ENCODE assay signal across 7 cellular contexts in the genomic region with DNA sequence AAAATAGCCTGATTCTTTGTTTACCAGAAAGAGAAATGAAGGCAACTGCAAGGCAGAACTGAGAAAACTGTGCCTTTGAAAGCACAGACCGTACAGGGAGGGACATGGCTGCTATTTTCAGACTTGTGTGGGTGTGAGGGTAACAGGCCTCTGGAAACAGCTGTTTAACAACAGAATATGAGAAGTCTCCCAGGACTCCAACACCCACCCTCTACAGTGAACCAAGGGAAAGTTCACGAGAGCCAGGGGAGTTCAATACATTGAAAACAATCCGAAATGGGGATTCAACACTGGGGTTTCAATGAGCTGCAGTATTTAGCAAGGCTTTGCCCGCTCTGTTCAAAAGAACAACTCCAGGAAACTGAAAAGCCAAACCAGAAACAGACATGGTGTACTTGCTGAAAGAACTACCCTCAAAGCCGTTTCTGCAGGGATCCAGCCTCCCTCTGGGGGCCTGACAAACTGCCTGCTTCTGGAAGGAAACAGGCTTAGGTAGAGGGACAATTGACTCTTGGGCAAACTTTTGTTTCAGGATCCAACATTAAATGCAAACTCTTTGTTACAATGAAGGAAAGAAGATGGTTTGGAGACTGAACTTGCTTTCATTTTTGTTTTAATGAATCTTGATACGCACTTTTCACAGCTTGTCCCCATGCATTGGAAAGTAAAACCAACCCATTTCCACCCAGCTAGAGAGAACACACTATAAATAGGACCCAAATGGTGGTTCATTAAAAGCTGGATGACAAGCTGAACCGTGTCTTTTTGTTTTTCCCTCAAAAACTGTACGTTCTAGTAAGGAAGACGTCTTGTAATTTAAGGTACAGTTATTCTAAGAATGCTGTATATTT.
DNase-seq lines count a peak whose midpoint lies in the region; ATAC-seq and FAIRE-seq lines count a peak whose summit lies in the region.

No MANE protein-coding gene starts in this region.

- no peak overlapping the region for H2AK5ac ChIP-seq in mesenchymal stem cell (ENCODE audit: low read length, severe bottlenecking)

- peaks cover 1% of the 10 kb centered on the region for H3K36me3 Mint-ChIP-seq in activated naive CD4-positive, alpha-beta T cell treated with anti-CD3 and anti-CD28 coated beads, Interleukin-2, amount 50 U/mL, for 24 hours

- H3K18ac ChIP-seq in mesenchymal stem cell (ENCODE audit: low read depth in 1 of 2, low read length in 2 of 2) = peak overlapping the region in 1 of 2 experiments; percentile 12

- no peak overlapping the region for H4K91ac ChIP-seq in mesenchymal stem cell (ENCODE audit: low read length)

- H3K9ac ChIP-seq in mesenchymal stem cell (ENCODE audit: low read length) = peak overlapping the region; percentile 82

- peak overlapping the region in 1 of 2 experiments; percentile 18 for H3K4me3 ChIP-seq in mesenchymal stem cell (ENCODE audit: insufficient read depth in 1 of 2, low read depth in 1 of 2, low read length in 2 of 2)

- H3K9me3 ChIP-seq in mesenchymal stem cell (ENCODE audit: control insufficient read depth, low read length) = no peaks in the 10 kb centered on the region

- peaks cover 3% of the 10 kb centered on the region for H3K4me1 ChIP-seq in mesenchymal stem cell (ENCODE audit: control insufficient read depth, insufficient read depth, low read depth, low read length)

- peaks cover 31% of the 10 kb centered on the region for H3K4me1 Mint-ChIP-seq in activated naive CD4-positive, alpha-beta T cell treated with anti-CD3 and anti-CD28 coated beads, Interleukin-2, amount 50 U/mL, for 24 hours

- no peak overlapping the region for H3K27ac ChIP-seq in mesenchymal stem cell (ENCODE audit: low read length, poor library complexity, severe bottlenecking)

- peak overlapping the region; percentile 39 to 42 for H2BK12ac ChIP-seq in mesenchymal stem cell (ENCODE audit: low read length in 2 of 2)

- H4K8ac ChIP-seq in mesenchymal stem cell (ENCODE audit: low read length) = peak overlapping the region; percentile 23

- H3K4me2 ChIP-seq in mesenchymal stem cell (ENCODE audit: low read length, poor library complexity, severe bottlenecking) = no peak overlapping the region

- no peaks in the 10 kb centered on the region for H3K36me3 ChIP-seq in mesenchymal stem cell (ENCODE audit: control insufficient read depth in 1 of 2, insufficient read depth in 2 of 2, low read depth in 1 of 2, low read length in 2 of 2)

- no peaks in the 10 kb centered on the region for H3K27me3 Mint-ChIP-seq in activated naive CD4-positive, alpha-beta T cell treated with anti-CD3 and anti-CD28 coated beads, Interleukin-2, amount 50 U/mL, for 24 hours

- DNase-seq in GM19239 (ENCODE audit: insufficient read length, low spot score) = peak; percentile 14
- DNase-seq in mesenchymal stem cell = no peak
- DNase-seq in DMS153 treated with DMSO at 0.1 percent for 48 hours (lab: John Stamatoyannopoulos, UW; ENCODE audit: unreplicated experiment) = no peak
- no peak for DNase-seq in OCI-M1 (lab: John Stamatoyannopoulos, UW)
- no peak for DNase-seq in foreskin melanocyte

- 68% methylated on average over 4 of the region's 9 CpGs for WGBS in mesenchymal stem cell

- FAIRE-seq in GM19239 (lab: Jason Lieb, UNC) = peak; percentile 97

- no peaks in the 10 kb centered on the region for H3K79me1 ChIP-seq in mesenchymal stem cell (replicated peaks; ENCODE audit: low read length, poor library complexity, severe bottlenecking)

- H3K4me3 Mint-ChIP-seq in activated naive CD4-positive, alpha-beta T cell treated with anti-CD3 and anti-CD28 coated beads, Interleukin-2, amount 50 U/mL, for 24 hours = peak overlapping the region; percentile 86

- peaks cover 0 to 12% of the 10 kb centered on the region in 2 experiments for H3K27me3 ChIP-seq in mesenchymal stem cell (ENCODE audit: control insufficient read depth in 1 of 2, insufficient read depth in 1 of 2, low read length in 2 of 2)

- H3K9me3 Mint-ChIP-seq in activated naive CD4-positive, alpha-beta T cell treated with anti-CD3 and anti-CD28 coated beads, Interleukin-2, amount 50 U/mL, for 24 hours = no peaks in the 10 kb centered on the region

- no peak overlapping the region for H3K14ac ChIP-seq in mesenchymal stem cell (ENCODE audit: low read length in 2 of 2)

- no peak overlapping the region for H3K23ac ChIP-seq in mesenchymal stem cell (ENCODE audit: low read length in 2 of 2)

- peak overlapping the region; percentile 97 for H3K27ac Mint-ChIP-seq in activated naive CD4-positive, alpha-beta T cell treated with anti-CD3 and anti-CD28 coated beads, Interleukin-2, amount 50 U/mL, for 24 hours

- H2BK15ac ChIP-seq in mesenchymal stem cell (ENCODE audit: low read depth, poor library complexity, severe bottlenecking) = no peak overlapping the region

- H2BK120ac ChIP-seq in mesenchymal stem cell (ENCODE audit: low read depth, low read length) = peak overlapping the region; percentile 61

- H3K4ac ChIP-seq in mesenchymal stem cell (ENCODE audit: low read depth in 1 of 2, low read length in 2 of 2) = no peak overlapping the region

- H2BK5ac ChIP-seq in mesenchymal stem cell (ENCODE audit: low read depth, low read length, poor library complexity, severe bottlenecking) = no peak overlapping the region

- H2AFZ ChIP-seq in mesenchymal stem cell (ENCODE audit: low read depth, low read length) = no peak overlapping the region

- ATAC-seq in HG02943 (IDR thresholded peaks at IDR 0.05; ENCODE audit: low read depth, unreplicated experiment) = peak; percentile 69
